ENCODE assay signal across 19 cellular contexts in genomic region chr3:195692781-195693427, GRCh38. TPM values are rescaled to one million over a fixed set of nuclear protein-coding genes. Genes with fewer than 3 reads are reported as not detected.
DNase-seq lines count a peak whose midpoint lies in the region; ATAC-seq and TF ChIP-seq lines count a peak whose summit lies in the region.
"Had no signal": no experiment of that assay in that cellular context is flagged by ENCODE, and none has a peak within 500 bp of the region (broad histone marks: within the 10 kb centered on the region; RNA-seq: fewer than 3 reads in every experiment).

No MANE protein-coding gene starts in this region.

- WGBS in H9 (ENCODE audit: extremely low coverage, insufficient read length, low lambda C conversion rate) = no CpG with 5 or more reads among the region's 5 CpGs
- no CpG with 5 or more reads among the region's 5 CpGs for WGBS in trophoblast cell (ENCODE audit: extremely low coverage, insufficient coverage, insufficient read length)
- WGBS in neuronal stem cell (ENCODE audit: extremely low coverage in 2 of 2, insufficient read length in 2 of 2, insufficient replicate concordance in 1 of 2), 2 donors = no CpG with 5 or more reads among the region's 5 CpGs

- H4K12ac ChIP-seq in trophoblast cell (ENCODE audit: low read depth, low read length) = no peak overlapping the region

- no peak overlapping the region for H4K5ac ChIP-seq in H9 (ENCODE audit: insufficient read length, low read depth, low read length)

- H2BK120ac ChIP-seq in H9 (ENCODE audit: low read depth, low read length, poor library complexity, severe bottlenecking) (no peak overlapping the region), trophoblast cell (ENCODE audit: insufficient read depth, low read length, poor library complexity) (no peak overlapping the region), neuronal stem cell (ENCODE audit: low read depth, low read length) (no peak overlapping the region)

- H2AFZ ChIP-seq in H9 (ENCODE audit: low read length) = no peak overlapping the region
- H2AFZ ChIP-seq in trophoblast cell (ENCODE audit: insufficient read depth, low read length, poor library complexity) = no peak overlapping the region
- no peak overlapping the region for H2AFZ ChIP-seq in neuronal stem cell (ENCODE audit: low read length)

- no peak overlapping the region for H3K14ac ChIP-seq in H9 (ENCODE audit: insufficient read depth, low read length)
- H3K14ac ChIP-seq in trophoblast cell (ENCODE audit: low read length) = no peak overlapping the region
- no peak overlapping the region for H3K14ac ChIP-seq in neuronal stem cell (ENCODE audit: low read length)

- H3K27ac ChIP-seq in H9 (ENCODE audit: insufficient read length, low read depth, low read length) = no peak overlapping the region
- H3K27ac ChIP-seq in trophoblast cell (ENCODE audit: low read depth, low read length) = no peak overlapping the region
- no peak overlapping the region for H3K27ac ChIP-seq in left lung
- H3K27ac ChIP-seq in neuronal stem cell (replicated peaks; ENCODE audit: low read length) = no peak overlapping the region
- H3K27ac ChIP-seq: dorsolateral prefrontal cortex, thyroid gland had no signal

- no peaks in the 10 kb centered on the region for H3K9me3 Mint-ChIP-seq in H9
- H3K9me3 Mint-ChIP-seq in activated naive CD8-positive, alpha-beta T cell (ENCODE audit: low read depth) = no peaks in the 10 kb centered on the region
- H3K9me3 Mint-ChIP-seq: CD4-positive, alpha-beta memory T cell; naive thymus-derived CD8-positive, alpha-beta T cell had no signal

- H2AK5ac ChIP-seq in H9 (ENCODE audit: insufficient read length, low read length) (no peak overlapping the region), trophoblast cell (ENCODE audit: low read length) (no peak overlapping the region), neuronal stem cell (ENCODE audit: low read depth, low read length) (no peak overlapping the region)

- no peaks in the 10 kb centered on the region for H3K27me3 ChIP-seq in H9 (ENCODE audit: insufficient read depth, low read length)
- H3K27me3 ChIP-seq in trophoblast cell (ENCODE audit: insufficient read depth, low read length) = no peaks in the 10 kb centered on the region
- no peaks in the 10 kb centered on the region for H3K27me3 ChIP-seq in left lung
- H3K27me3 ChIP-seq in neuronal stem cell (ENCODE audit: control insufficient read depth in 3 of 3, insufficient read depth in 3 of 3, low read depth in 1 of 3, low read length in 3 of 3) = no peaks in the 10 kb centered on the region
- H3K27me3 ChIP-seq: dorsolateral prefrontal cortex, thyroid gland had no signal

- no peak overlapping the region for H3K56ac ChIP-seq in H9 (ENCODE audit: insufficient read length, low read depth, low read length)

- H3K4ac ChIP-seq in H9 (ENCODE audit: low read depth, low read length) = no peak overlapping the region
- H3K4ac ChIP-seq in trophoblast cell (ENCODE audit: low read depth, low read length) = no peak overlapping the region
- H3K4ac ChIP-seq in neuronal stem cell (ENCODE audit: low read length) = no peak overlapping the region

- H4K20me1 ChIP-seq in H9 (ENCODE audit: control insufficient read depth, insufficient read depth, insufficient read length) = no peaks in the 10 kb centered on the region

- DNase-seq in D341Med (ENCODE audit: low spot score) (peak; percentile 38), H9 (peak; percentile 19), trophoblast cell (peak; percentile 62 to 70), left lung (no peak), neuronal stem cell (ENCODE audit: low spot score) (no peak)
- no peak for DNase-seq in stimulated activated CD4-positive, alpha-beta T cell treated with anti-CD3 and anti-CD28 coated beads, Interleukin-1b, Interleukin-23, amount 100 ng/mL, for 48 hours
- DNase-seq: activated gamma-delta T cell; amygdala; CD4-positive, alpha-beta memory T cell; GDM1; HCEC 1CT; naive thymus-derived CD8-positive, alpha-beta T cell; NCI-H1694 treated with DMSO at 0.1 percent for 48 hours; NCI-H2227 treated with DMSO at 0.1 percent for 48 hours; NCI-H774; thyroid gland had no signal

- no peak overlapping the region for H2BK5ac ChIP-seq in H9 (ENCODE audit: insufficient read length, low read length)
- H2BK5ac ChIP-seq in trophoblast cell (ENCODE audit: low read depth, low read length, poor library complexity) = no peak overlapping the region
- no peak overlapping the region for H2BK5ac ChIP-seq in neuronal stem cell (ENCODE audit: low read length)

- H2BK15ac ChIP-seq in H9 (ENCODE audit: low read depth, low read length) = no peak overlapping the region
- H2BK15ac ChIP-seq in neuronal stem cell (ENCODE audit: low read length) = no peak overlapping the region

- no peaks in the 10 kb centered on the region for H3K23me2 ChIP-seq in H9 (ENCODE audit: insufficient read length, low read depth, low read length, poor library complexity, severe bottlenecking)

- H2BK20ac ChIP-seq in H9 (ENCODE audit: low read depth, low read length, poor library complexity, severe bottlenecking) = no peak overlapping the region

- H3K9ac ChIP-seq in H9 (ENCODE audit: extremely low read depth, insufficient read length, low read length) (no peak overlapping the region), trophoblast cell (ENCODE audit: low read length) (no peak overlapping the region), neuronal stem cell (ENCODE audit: low read depth, low read length, poor library complexity) (no peak overlapping the region)

- H3K4me1 ChIP-seq in H9 (ENCODE audit: insufficient read depth, low read length) (peaks cover 3% of the 10 kb centered on the region; the same call in 1 of the 2 replicates), trophoblast cell (ENCODE audit: control insufficient read depth in 1 of 2, insufficient read depth in 2 of 2, low read length in 2 of 2) (peaks cover 5 to 6% of the 10 kb centered on the region in 2 experiments), left lung (peaks cover 0 to 10% of the 10 kb centered on the region in 2 donors), neuronal stem cell (ENCODE audit: control insufficient read depth in 2 of 2, insufficient read depth in 1 of 2, low read depth in 1 of 2, low read length in 2 of 2) (peaks cover 9 to 11% of the 10 kb centered on the region in 2 donors)

- peaks cover 14 to 17% of the 10 kb centered on the region in 2 experiments for H3K4me1 Mint-ChIP-seq in H9
- peaks cover 5% of the 10 kb centered on the region for H3K4me1 Mint-ChIP-seq in activated naive CD8-positive, alpha-beta T cell (ENCODE audit: low read depth)

- intact Hi-C loops in left lung (cut with DNase I) = no loop called here

- H3K36me3 Mint-ChIP-seq in H9 (ENCODE audit: insufficient read depth in 1 of 3, low read depth in 3 of 3) = peaks cover 13 to 48% (median 22%) of the 10 kb centered on the region in 3 experiments; a peak in 6 of 7 replicates
- H3K36me3 Mint-ChIP-seq in activated naive CD8-positive, alpha-beta T cell = peaks cover 25% of the 10 kb centered on the region

- H3K79me2 ChIP-seq in H9 (ENCODE audit: insufficient read depth, low read length) = no peaks in the 10 kb centered on the region
- H3K79me2 ChIP-seq in trophoblast cell (ENCODE audit: control insufficient read depth, insufficient read depth, low read length, poor library complexity) = no peaks in the 10 kb centered on the region

- H4K91ac ChIP-seq in H9 (ENCODE audit: insufficient read length, low read depth, low read length) = no peak overlapping the region
- no peak overlapping the region for H4K91ac ChIP-seq in trophoblast cell (ENCODE audit: low read depth, low read length)
- no peak overlapping the region for H4K91ac ChIP-seq in neuronal stem cell (ENCODE audit: low read depth, low read length, poor library complexity)

- no peak overlapping the region for H3K4me3 ChIP-seq in trophoblast cell (ENCODE audit: low read depth, low read length)
- no peak overlapping the region for H3K4me3 ChIP-seq in left lung
- no peak overlapping the region for H3K4me3 ChIP-seq in neuronal stem cell (ENCODE audit: low read length in 2 of 2)
- H3K4me3 ChIP-seq: dorsolateral prefrontal cortex, thyroid gland had no signal

- no peak overlapping the region for H3K18ac ChIP-seq in H9 (ENCODE audit: insufficient read length, low read depth, low read length)
- no peak overlapping the region for H3K18ac ChIP-seq in trophoblast cell (ENCODE audit: low read length)
- H3K18ac ChIP-seq in neuronal stem cell (ENCODE audit: low read length) = no peak overlapping the region

- 0 out of 2 replicates have a peak, but pooled peaks cover 2% of the 10 kb centered on the region for H3K27me3 Mint-ChIP-seq in H9 (ENCODE audit: low read depth)
- H3K27me3 Mint-ChIP-seq in activated naive CD8-positive, alpha-beta T cell = no peaks in the 10 kb centered on the region
- H3K27me3 Mint-ChIP-seq: CD4-positive, alpha-beta memory T cell; naive thymus-derived CD8-positive, alpha-beta T cell had no signal

- no peak overlapping the region for H2BK12ac ChIP-seq in H9 (ENCODE audit: insufficient read length, low read depth, low read length)
- no peak overlapping the region for H2BK12ac ChIP-seq in trophoblast cell (ENCODE audit: low read length)
- H2BK12ac ChIP-seq in neuronal stem cell (ENCODE audit: low read length) = no peak overlapping the region

- H3K27ac Mint-ChIP-seq in H9 = peak overlapping the region in 2 of 3 experiments; percentile 0 to 39; a peak in 4 of 7 replicates
- H3K27ac Mint-ChIP-seq in activated naive CD8-positive, alpha-beta T cell = peak overlapping the region; percentile 67

- TF ChIP-seq CTCF in H9 (conservative IDR thresholded peaks at IDR 0.05) = no peak
- no peak for TF ChIP-seq CTCF in left lung (IDR thresholded peaks at IDR 0.05)

- H3K23ac ChIP-seq in H9 (ENCODE audit: insufficient read length, low read depth, low read length) (no peak overlapping the region), trophoblast cell (ENCODE audit: low read length) (no peak overlapping the region), neuronal stem cell (ENCODE audit: low read depth, low read length, poor library complexity) (no peak overlapping the region)

- peaks cover 31 to 32% of the 10 kb centered on the region in 2 experiments for H3K36me3 ChIP-seq in trophoblast cell (ENCODE audit: control insufficient read depth in 1 of 2, insufficient read depth in 2 of 2, low read length in 2 of 2)
- H3K36me3 ChIP-seq in left lung = peaks cover 0 to 77% of the 10 kb centered on the region in 2 donors
- peaks cover 9 to 54% of the 10 kb centered on the region in 2 donors for H3K36me3 ChIP-seq in neuronal stem cell (replicated peaks in 1 of 2; ENCODE audit: control insufficient read depth in 2 of 2, insufficient read depth in 2 of 2, low read length in 2 of 2)

- H3K79me1 ChIP-seq in H9 (ENCODE audit: insufficient read depth, low read depth, low read length, poor library complexity, severe bottlenecking) (no peaks in the 10 kb centered on the region), trophoblast cell (ENCODE audit: low read length) (no peaks in the 10 kb centered on the region), neuronal stem cell (ENCODE audit: low read depth, low read length) (no peaks in the 10 kb centered on the region)

- no peak for ATAC-seq in left lung
- ATAC-seq: naive thymus-derived CD8-positive, alpha-beta T cell; SK-N-SH treated with all-trans-retinoic acid at 6 μM for 48 hours had no signal

- H3K9me3 ChIP-seq in H9 (ENCODE audit: control insufficient read depth, low read depth, low read length) = no peaks in the 10 kb centered on the region
- H3K9me3 ChIP-seq in trophoblast cell (ENCODE audit: insufficient read depth, low read depth, low read length) = no peaks in the 10 kb centered on the region
- no peaks in the 10 kb centered on the region for H3K9me3 ChIP-seq in left lung
- H3K9me3 ChIP-seq in neuronal stem cell (replicated peaks in 1 of 2; ENCODE audit: control insufficient read depth in 2 of 2, insufficient read depth in 1 of 2, low read depth in 1 of 2, low read length in 2 of 2) = peaks cover 0 to 3% of the 10 kb centered on the region in 2 donors
- H3K9me3 ChIP-seq: thyroid gland had no signal

- no peak overlapping the region for H3T11ph ChIP-seq in H9 (ENCODE audit: low read length)

- no peak overlapping the region for H3K4me3 Mint-ChIP-seq in H9
- H3K4me3 Mint-ChIP-seq in activated naive CD8-positive, alpha-beta T cell = no peak overlapping the region
- H3K4me3 Mint-ChIP-seq: CD4-positive, alpha-beta memory T cell; naive thymus-derived CD8-positive, alpha-beta T cell had no signal

- H4K8ac ChIP-seq in H9 (replicated peaks; ENCODE audit: insufficient read length, low read depth, low read length) (no peak overlapping the region), trophoblast cell (ENCODE audit: low read depth, low read length) (no peak overlapping the region), neuronal stem cell (ENCODE audit: low read depth, low read length) (no peak overlapping the region)

- H3K4me2 ChIP-seq in H9 (ENCODE audit: insufficient read depth, insufficient read length, low read length) (no peak overlapping the region), trophoblast cell (ENCODE audit: low read length) (no peak overlapping the region), neuronal stem cell (ENCODE audit: insufficient read depth, low read length, poor library complexity, severe bottlenecking) (no peak overlapping the region)

RNA-seq across cellular contexts. Expression of gene MUC20, which starts 27.9 kb away (rescaled TPM):
- 0.33 TPM in 1 of 2 replicates, not detected in the other for total RNA-seq in H9 (2021)
- polyA plus RNA-seq in trophoblast cell (2013) = 1.8 and 2.3 TPM in 2 replicates
- 10 to 100 TPM in 1 of 2 donors, 1 to 10 TPM in 1; 7.7 to 20.3 TPM for total RNA-seq in left lung
- 1.2 TPM for polyA plus RNA-seq in neuronal stem cell (2013, experiment 1 of 2)
- polyA plus RNA-seq in neuronal stem cell (2013, experiment 2 of 2) = 1.3 TPM

Comparison
In these comparisons a context has a peak if more than half of its experiments do, and no peak if none do; other contexts are left out.
1. DNase-seq: peak in D341Med (single experiment), H9 (single experiment) and trophoblast cell (2 of 2); none in left lung (0 of 2), neuronal stem cell (single experiment) and stimulated activated CD4-positive, alpha-beta T cell treated with anti-CD3 and anti-CD28 coated beads, Interleukin-1b, Interleukin-23, amount 100 ng/mL, for 48 hours (single experiment).